Comparison of ENCODE assay signal across 10 cellular contexts in genomic region chr15:73142802-73143762, GRCh38.
DNase-seq lines count a peak whose midpoint lies in the region; ATAC-seq and TF ChIP-seq lines count a peak whose summit lies in the region.
"Had no signal": no experiment of that assay in that cellular context is flagged by ENCODE, and none has a peak within 500 bp of the region (broad histone marks: within the 10 kb centered on the region; RNA-seq: fewer than 3 reads in every experiment).

No MANE protein-coding gene starts in this region.

- no peaks in the 10 kb centered on the region for H3K27me3 ChIP-seq in ovary

- peaks cover 1% of the 10 kb centered on the region for H3K4me1 ChIP-seq in ovary (ENCODE audit: insufficient read depth)
- H3K4me1 ChIP-seq: psoas muscle had no signal

- intact Hi-C loops in ovary (cut with DNase I), result no loop called here

- ATAC-seq in GM19463 (IDR thresholded peaks at IDR 0.05; ENCODE audit: unreplicated experiment) (peak; percentile 67), HG03571 (IDR thresholded peaks at IDR 0.05; ENCODE audit: unreplicated experiment) (peak; percentile 83), HG03025 (IDR thresholded peaks at IDR 0.05; ENCODE audit: low FRiP score, unreplicated experiment) (no peak)
- ATAC-seq: psoas muscle had no signal

- TF ChIP-seq POLR2A in ovary (IDR thresholded peaks at IDR 0.05), result no peak

- no peak for TF ChIP-seq CTCF in GM12865 (IDR thresholded peaks at IDR 0.05; ENCODE audit: insufficient read depth, low read depth, low read length, missing control alignments)
- TF ChIP-seq CTCF in ovary (IDR thresholded peaks at IDR 0.05), result no peak

- DNase-seq in GM12865 (ENCODE audit: low read depth), result peak; percentile 3
- DNase-seq in glomerular visceral epithelial cell (ENCODE audit: extremely low spot score), result peak; percentile 58
- no peak for DNase-seq in NCI-H82 (lab: John Stamatoyannopoulos, UW)
- no peak for DNase-seq in ovary
- no peak for DNase-seq in DMS 273 (lab: John Stamatoyannopoulos, UW; ENCODE audit: unreplicated experiment)
- DNase-seq: Karpas-422, psoas muscle had no signal

- no peaks in the 10 kb centered on the region for H3K9me3 ChIP-seq in ovary
- H3K9me3 ChIP-seq: psoas muscle had no signal

- 96 to 97% (median 96%) methylated on average over 12 of the region's 12 CpGs for WGBS in ovary, 3 donors

- H3K4me3 ChIP-seq in GM12865 (ENCODE audit: low read depth, low read length) (no peak overlapping the region), ovary (no peak overlapping the region)
- H3K4me3 ChIP-seq: psoas muscle had no signal

- no peak overlapping the region for H3K27ac ChIP-seq in ovary
- H3K27ac ChIP-seq: psoas muscle had no signal

- no peak for TF ChIP-seq EP300 in ovary (IDR thresholded peaks at IDR 0.05)

- H3K36me3 ChIP-seq in ovary, result no peaks in the 10 kb centered on the region

Comparison
In these comparisons a context has a peak if more than half of its experiments do, and no peak if none do; other contexts are left out.
1. DNase-seq: peak in GM12865 (single experiment) and glomerular visceral epithelial cell (single experiment); none in NCI-H82 (single experiment), ovary (0 of 5) and DMS 273 (single experiment).